In the genomic region with DNA sequence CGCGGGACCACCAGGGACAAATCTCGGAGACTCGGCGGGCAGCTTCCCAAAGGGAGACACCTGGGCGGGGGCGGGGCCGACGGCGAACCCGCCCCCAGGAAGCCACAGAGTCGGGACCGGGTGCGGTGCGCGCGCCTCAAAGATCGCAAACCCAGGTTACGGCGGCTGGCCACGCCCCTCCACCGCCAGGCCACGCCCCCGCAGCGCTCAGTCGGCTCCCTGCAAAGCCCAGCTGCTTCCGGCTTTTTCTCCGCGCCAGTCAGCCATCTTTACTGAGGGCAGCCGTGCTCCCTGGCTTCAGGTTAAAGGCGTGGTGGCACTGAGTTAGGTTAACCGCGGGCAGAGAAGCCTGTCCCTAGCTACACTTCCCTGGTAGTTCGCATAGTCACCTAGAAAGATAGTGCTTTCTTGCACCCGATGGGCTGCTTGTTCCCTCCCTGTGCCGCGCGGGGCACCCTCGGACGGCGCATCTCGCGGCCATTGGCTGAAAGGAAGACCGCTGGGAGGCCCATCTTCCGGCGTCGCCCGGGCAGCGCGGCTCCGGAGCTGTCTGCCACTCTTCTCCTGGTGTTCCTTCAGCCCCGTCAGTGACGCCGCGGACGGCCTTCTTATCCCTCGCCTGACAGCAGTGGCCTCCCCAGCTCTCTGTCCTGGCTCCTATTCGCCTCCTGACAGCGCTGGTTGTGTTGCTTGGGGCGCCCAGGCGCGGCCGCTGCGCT, we compare ENCODE assay signal across 8 cellular contexts. TPM values are rescaled to one million over a fixed set of nuclear protein-coding genes. Genes with fewer than 3 reads are reported as not detected.
A peak's percentile ranks its signal among the peaks of the same experiment; 100 is the strongest.
DNase-seq lines count a peak whose midpoint lies in the region; ATAC-seq and TF ChIP-seq lines count a peak whose summit lies in the region.

A gene with protein sequence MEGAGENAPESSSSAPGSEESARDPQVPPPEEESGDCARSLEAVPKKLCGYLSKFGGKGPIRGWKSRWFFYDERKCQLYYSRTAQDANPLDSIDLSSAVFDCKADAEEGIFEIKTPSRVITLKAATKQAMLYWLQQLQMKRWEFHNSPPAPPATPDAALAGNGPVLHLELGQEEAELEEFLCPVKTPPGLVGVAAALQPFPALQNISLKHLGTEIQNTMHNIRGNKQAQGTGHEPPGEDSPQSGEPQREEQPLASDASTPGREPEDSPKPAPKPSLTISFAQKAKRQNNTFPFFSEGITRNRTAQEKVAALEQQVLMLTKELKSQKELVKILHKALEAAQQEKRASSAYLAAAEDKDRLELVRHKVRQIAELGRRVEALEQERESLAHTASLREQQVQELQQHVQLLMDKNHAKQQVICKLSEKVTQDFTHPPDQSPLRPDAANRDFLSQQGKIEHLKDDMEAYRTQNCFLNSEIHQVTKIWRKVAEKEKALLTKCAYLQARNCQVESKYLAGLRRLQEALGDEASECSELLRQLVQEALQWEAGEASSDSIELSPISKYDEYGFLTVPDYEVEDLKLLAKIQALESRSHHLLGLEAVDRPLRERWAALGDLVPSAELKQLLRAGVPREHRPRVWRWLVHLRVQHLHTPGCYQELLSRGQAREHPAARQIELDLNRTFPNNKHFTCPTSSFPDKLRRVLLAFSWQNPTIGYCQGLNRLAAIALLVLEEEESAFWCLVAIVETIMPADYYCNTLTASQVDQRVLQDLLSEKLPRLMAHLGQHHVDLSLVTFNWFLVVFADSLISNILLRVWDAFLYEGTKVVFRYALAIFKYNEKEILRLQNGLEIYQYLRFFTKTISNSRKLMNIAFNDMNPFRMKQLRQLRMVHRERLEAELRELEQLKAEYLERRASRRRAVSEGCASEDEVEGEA (minus strand): TSS at position 72 of the 719 bp plus-strand sequence. CDS start 108 bp downstream, outside the sequence.

- in situ Hi-C loops in IMR-90 (cut with MboI; ENCODE audit: low sequenced_read_pairs): no loop called here

- H2BK5ac ChIP-seq in IMR-90 (ENCODE audit: low read depth, low read length, poor library complexity, severe bottlenecking): peak within 1 kb of the TSS; percentile 97

- peak within 1 kb of the TSS; percentile 99 for H4K5ac ChIP-seq in IMR-90 (ENCODE audit: low read depth, low read length)

- peak within 1 kb of the TSS; percentile 72 for H3K4me3 ChIP-seq in IMR-90 (ENCODE audit: insufficient read depth, low read depth, low read length)
- peak within 1 kb of the TSS; percentile 89 for H3K4me3 ChIP-seq in OCI-LY3 (ENCODE audit: low read length)
- peak within 1 kb of the TSS; percentile 97 for H3K4me3 ChIP-seq in epithelial cell of esophagus (ENCODE audit: low read length)
- H3K4me3 ChIP-seq in mononuclear cell (ENCODE audit: low read length): peak within 1 kb of the TSS; percentile 94

- H4K20me1 ChIP-seq in IMR-90 (ENCODE audit: insufficient read depth, low read length) (no peaks in the 10 kb centered on the region), OCI-LY3 (ENCODE audit: insufficient read depth, low read length) (no peaks in the 10 kb centered on the region)

- DNase-seq in DMS153 treated with DMSO at 0.1 percent for 48 hours (lab: John Stamatoyannopoulos, UW; ENCODE audit: unreplicated experiment) (peak; percentile 94), IMR-90 (peak; percentile 90), activated T-cell treated with anti-CD3 and anti-CD28 coated beads for 4 hours (peak; percentile 97), epithelial cell of esophagus (ENCODE audit: low read depth) (peak; percentile 97)
- peak; percentile 94 to 96 for DNase-seq in stimulated activated CD8-positive, alpha-beta memory T cell treated with anti-CD3 and anti-CD28 coated beads, Interleukin-2, amount 100 ng/mL, for 48 hours (ENCODE audit: low read depth in 2 of 2)

- peaks cover 24 to 48% of the 10 kb centered on the region in 2 experiments for H3K79me1 ChIP-seq in IMR-90 (ENCODE audit: low read depth in 1 of 2, low read length in 2 of 2)

- CTCF ChIA-PET in IMR-90 (lab: Yijun Ruan, JAX): interaction anchor here (0.5 to 0.9 kb wide), 5 partner anchors 14 to 869 kb away, joined by 3 to 4 read pairs (median 3); no protein-coding TSS in a partner anchor

- WGBS in IMR-90 (ENCODE audit: extremely low coverage in 2 of 2, insufficient read length in 1 of 2), 2 experiments: 0% methylated on average over 34 of the region's 64 CpGs; no CpG with 5 or more reads in 1 of the 2 experiments

- peak within 1 kb of the TSS; percentile 98 to 100 for H4K8ac ChIP-seq in IMR-90 (ENCODE audit: low read depth in 2 of 2, low read length in 2 of 2)

- peak within 1 kb of the TSS; percentile 84 for H3K9ac ChIP-seq in IMR-90 (ENCODE audit: low read depth, low read length)
- peak within 1 kb of the TSS; percentile 81 for H3K9ac ChIP-seq in OCI-LY3 (ENCODE audit: low read length)

- peaks cover 2% of the 10 kb centered on the region; the same call in 1 of the 2 replicates for H3K36me3 ChIP-seq in IMR-90 (ENCODE audit: control insufficient read depth, insufficient read depth, low read length)
- H3K36me3 ChIP-seq in OCI-LY3 (replicated peaks; ENCODE audit: low read depth, low read length): no peaks in the 10 kb centered on the region

- H3K27ac ChIP-seq in IMR-90 (ENCODE audit: insufficient read depth, low read length) (peak within 1 kb of the TSS; percentile 97), OCI-LY3 (ENCODE audit: low read length) (peak within 1 kb of the TSS; percentile 86)

- TF ChIP-seq RAD21 in IMR-90 (IDR thresholded peaks at IDR 0.05; ENCODE audit: low read length): no peak

- peak within 1 kb of the TSS; percentile 100 for H2BK15ac ChIP-seq in IMR-90 (ENCODE audit: low read depth, low read length)

- no TSS peak for BruUV-seq in IMR-90 (replicated peaks; lab: Mats Ljungman, UMichigan)

- peak within 1 kb of the TSS; percentile 92; the same call in 1 of the 2 replicates for H2BK20ac ChIP-seq in IMR-90 (ENCODE audit: low read depth, low read length)

- no peak for TF ChIP-seq CTCF in IMR-90 (conservative IDR thresholded peaks at IDR 0.05; ENCODE audit: low read depth, low read length)
- TF ChIP-seq CTCF in OCI-LY3 (IDR thresholded peaks at IDR 0.05; ENCODE audit: low read depth, low read length): peak; percentile 15; the same call in 1 of the 2 replicates
- TF ChIP-seq CTCF in epithelial cell of esophagus (IDR thresholded peaks at IDR 0.05; ENCODE audit: insufficient read depth, low read depth, low read length, missing control alignments): peak; percentile 18

- H3K4me2 ChIP-seq in IMR-90 (ENCODE audit: low read depth, low read length) (peak within 1 kb of the TSS; percentile 92), OCI-LY3 (ENCODE audit: low read length) (peak within 1 kb of the TSS; percentile 100)

- H3K79me2 ChIP-seq in OCI-LY3 (ENCODE audit: low read length): no peaks in the 10 kb centered on the region

- H2AFZ ChIP-seq in IMR-90 (replicated peaks; ENCODE audit: low read length, poor library complexity) (peak within 1 kb of the TSS; percentile 96), OCI-LY3 (ENCODE audit: low read depth, low read length) (peak within 1 kb of the TSS; percentile 97)

- no peaks in the 10 kb centered on the region for H3K27me3 ChIP-seq in IMR-90 (ENCODE audit: control insufficient read depth, insufficient read depth, low read length)
- H3K27me3 ChIP-seq in OCI-LY3 (ENCODE audit: low read depth, low read length): peaks cover 8% of the 10 kb centered on the region; the same call in 1 of the 2 replicates
- H3K27me3 ChIP-seq in mononuclear cell (ENCODE audit: insufficient read depth, low read length): no peaks in the 10 kb centered on the region

- peak within 1 kb of the TSS; percentile 98 for H3K4ac ChIP-seq in IMR-90 (ENCODE audit: low read depth, low read length)

- H3K18ac ChIP-seq in IMR-90 (ENCODE audit: low read depth, low read length): peak within 1 kb of the TSS; percentile 98

- TF ChIP-seq POLR2A in IMR-90 (IDR thresholded peaks at IDR 0.05; ENCODE audit: low read depth, low read length): no peak

- peak within 1 kb of the TSS; percentile 99 for H3K14ac ChIP-seq in IMR-90 (replicated peaks; ENCODE audit: low read depth, low read length)

- H2AK9ac ChIP-seq in IMR-90 (replicated peaks; ENCODE audit: low read depth, low read length, poor library complexity): peak within 1 kb of the TSS; percentile 98

- H4K91ac ChIP-seq in IMR-90 (ENCODE audit: insufficient read depth, low read depth, low read length): peak within 1 kb of the TSS; percentile 99

- H3K9me3 ChIP-seq in IMR-90 (ENCODE audit: control insufficient read depth, insufficient read depth, low read length): no peaks in the 10 kb centered on the region
- no peaks in the 10 kb centered on the region for H3K9me3 ChIP-seq in OCI-LY3 (ENCODE audit: insufficient read depth, low read length)
- no peaks in the 10 kb centered on the region for H3K9me3 ChIP-seq in mononuclear cell (ENCODE audit: low read depth, low read length)

- POLR2A ChIA-PET in IMR-90 (lab: Charles Lee; ENCODE audit: unreplicated experiment): interaction anchor here (0.5 to 1.8 kb wide), 3 partner anchors 21 to 353 kb away, joined by 3 to 8 read pairs (median 3); no protein-coding TSS in a partner anchor

- ATAC-seq in GM21529 (IDR thresholded peaks at IDR 0.05; ENCODE audit: unreplicated experiment) (peak; percentile 86), IMR-90 (ENCODE audit: low read depth) (peak; percentile 93)

- H3K9me1 ChIP-seq in IMR-90 (ENCODE audit: insufficient read depth, low read length): peaks cover 23% of the 10 kb centered on the region

- peak within 1 kb of the TSS; percentile 89 for H3K56ac ChIP-seq in IMR-90 (ENCODE audit: extremely low read depth, insufficient read depth, low read length)

- peak within 1 kb of the TSS; percentile 98 for H3K23ac ChIP-seq in IMR-90 (ENCODE audit: low read depth, low read length)

- H2BK120ac ChIP-seq in IMR-90 (ENCODE audit: low read depth, low read length): peak within 1 kb of the TSS; percentile 98

- intact Hi-C loops in IMR-90 (cut with micrococcal nuclease): loop anchor here (2.0 kb wide), 2 partner anchors 33 to 333 kb away; a partner anchor contains a TSS

- H2AK5ac ChIP-seq in IMR-90 (ENCODE audit: low read depth, low read length): peak within 1 kb of the TSS; percentile 86

- H3K4me1 ChIP-seq in IMR-90 (ENCODE audit: control insufficient read depth, insufficient read depth, low read length) (peaks cover 19% of the 10 kb centered on the region), OCI-LY3 (ENCODE audit: low read length) (peaks cover 4% of the 10 kb centered on the region), mononuclear cell (ENCODE audit: insufficient read depth, low read length) (peaks cover 57% of the 10 kb centered on the region)

- dilution Hi-C loops in IMR-90 (cut with HindIII; ENCODE audit: low sequenced_read_pairs, unreplicated experiment): no loop called here

TF ChIP-seq in IMR-90, 13 proteins besides CTCF, POLR2A, EP300 and RAD21 (continues in another document):
- peak; percentile 14; the same call in 1 of the 2 replicates for TF ChIP-seq MAZ (IDR thresholded peaks at IDR 0.05; ENCODE audit: borderline replicate concordance, low read depth, low read length)

RNA-seq across cellular contexts. Expression of the gene that starts here (rescaled TPM):
- 35.6 and 36.9 TPM in 2 replicates for total RNA-seq in IMR-90 (2012; rRNA removed)
- 62.7 and 75.3 TPM in 2 replicates for polyA plus RNA-seq in IMR-90 (2012; rRNA removed)
- 64.9 and 68.1 TPM in 2 replicates for polyA plus RNA-seq in IMR-90 (2012; cell fraction: cytosol; rRNA removed)
- polyA plus RNA-seq in IMR-90 (2012; cell fraction: nucleus; rRNA removed; ENCODE audit: low replicate concordance): 82.5 and 192 TPM in 2 replicates
- total RNA-seq in mononuclear cell: 8.0 TPM

Comparison
In these comparisons a context has a peak if more than half of its experiments do, and no peak if none do; other contexts are left out.
1. Peak in every context shown above with its lines: DNase-seq, ATAC-seq, H3K4me3 ChIP-seq and H3K27ac ChIP-seq.